ENCODE assay signal across 8 cellular contexts in the genomic region with DNA sequence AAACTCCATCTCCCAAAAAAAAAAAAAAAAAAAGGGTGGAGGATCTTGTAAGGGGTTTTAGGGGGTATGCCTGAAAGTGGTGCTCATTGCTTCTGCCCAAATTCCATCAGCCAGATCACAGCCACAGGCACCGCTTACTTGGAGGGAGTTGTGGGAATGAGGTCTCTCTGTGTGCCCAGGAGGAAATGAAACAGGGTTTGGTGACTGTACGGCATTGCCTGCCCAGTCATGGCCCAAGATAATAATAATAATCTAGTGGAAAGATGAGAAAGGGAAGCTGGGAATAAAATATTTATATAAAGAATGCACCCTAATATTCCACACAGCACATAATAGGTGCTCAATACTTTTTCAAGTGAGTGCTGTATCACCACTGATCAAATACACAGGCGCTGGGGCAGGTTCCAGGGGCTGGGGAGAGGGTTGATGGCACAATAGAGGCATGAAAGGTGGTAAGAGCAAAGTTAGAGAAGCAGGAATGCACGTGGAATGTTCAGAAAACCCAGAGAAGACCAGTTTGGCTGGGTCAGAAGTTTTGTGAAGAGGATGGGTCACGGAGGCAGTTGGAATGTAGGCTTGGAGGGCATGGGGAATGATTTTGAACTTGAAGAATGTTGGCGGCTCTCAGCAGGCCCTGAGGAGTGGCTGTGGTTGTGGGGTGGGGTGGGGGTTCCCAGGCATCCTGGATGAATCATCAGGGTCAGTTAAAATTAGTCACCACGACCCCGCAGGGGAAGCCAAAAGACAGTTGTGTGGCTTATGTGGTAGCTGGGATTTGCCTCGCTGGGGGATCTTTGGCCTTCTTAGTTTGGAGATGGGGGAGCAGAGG. TPM values are rescaled to one million over a fixed set of nuclear protein-coding genes. Genes with fewer than 3 reads are reported as not detected.
DNase-seq lines count a peak whose midpoint lies in the region; ATAC-seq and TF ChIP-seq lines count a peak whose summit lies in the region.

No MANE protein-coding gene starts in this region.

- TF ChIP-seq CTCF in KMS-11 (conservative IDR thresholded peaks at IDR 0.05; ENCODE audit: low read depth, low read length) (no peak), fibroblast of the aortic adventitia (IDR thresholded peaks at IDR 0.05; ENCODE audit: insufficient read depth, low read length) (no peak), gastrocnemius medialis (IDR thresholded peaks at IDR 0.05 in 4 of 5, conservative IDR thresholded peaks at IDR 0.05 in 1 of 5) (no peak)

- no peaks in the 10 kb centered on the region for H3K36me3 ChIP-seq in BLaER1 treated with 17β-estradiol and CSF1 and Interleukin-3, amounts not matched to agents 10 nM and 100 nM
- H3K36me3 ChIP-seq in KMS-11 (ENCODE audit: insufficient read depth) (no peaks in the 10 kb centered on the region), gastrocnemius medialis (no peaks in the 10 kb centered on the region)

- ATAC-seq in gastrocnemius medialis: peak in 1 of 2 donors; percentile 5
- ATAC-seq in GM21381 (IDR thresholded peaks at IDR 0.05; ENCODE audit: unreplicated experiment): no peak

- H3K27ac ChIP-seq in BLaER1 treated with 17β-estradiol and CSF1 and Interleukin-3, amounts not matched to agents 10 nM and 100 nM: peak overlapping the region in 8 of 11 experiments; percentile 11 to 72 (median 59); a peak in 14 of 22 replicates
- H3K27ac ChIP-seq in KMS-11 (peak overlapping the region; percentile 65), gastrocnemius medialis (peak overlapping the region; percentile 27 to 53 (median 45))

- H4K20me1 ChIP-seq in BLaER1 treated with 17β-estradiol and CSF1 and Interleukin-3, amounts not matched to agents 10 nM and 100 nM: peaks cover 0 to 8% (median 0%) of the 10 kb centered on the region in 11 experiments; a peak in 3 of 22 replicates
- no peaks in the 10 kb centered on the region for H4K20me1 ChIP-seq in KMS-11 (ENCODE audit: insufficient read depth)

- peak overlapping the region; percentile 54 to 89 (median 72) for H3K4me2 ChIP-seq in BLaER1 treated with 17β-estradiol and CSF1 and Interleukin-3, amounts not matched to agents 10 nM and 100 nM
- H3K4me2 ChIP-seq in KMS-11: peak overlapping the region; percentile 66

- in situ Hi-C loops in gastrocnemius medialis (cut with MboI; ENCODE audit: low sequenced_read_pairs in 4 of 4): loop anchor here in 3 of 4 donors (5.0 to 25.0 kb wide), 4 partner anchors 105 to 495 kb away; no protein-coding TSS in a partner anchor

- peaks cover 0 to 21% (median 8%) of the 10 kb centered on the region in 11 experiments; a peak in 6 of 22 replicates for H3K27me3 ChIP-seq in BLaER1 treated with 17β-estradiol and CSF1 and Interleukin-3, amounts not matched to agents 10 nM and 100 nM
- H3K27me3 ChIP-seq in KMS-11 (ENCODE audit: insufficient read depth, low read depth) (no peaks in the 10 kb centered on the region), gastrocnemius medialis (no peaks in the 10 kb centered on the region)

- intact Hi-C loops in gastrocnemius medialis (cut with DNase I; ENCODE audit: low total_unique reads): loop anchor here (5.0 kb wide), 4 partner anchors 53 to 438 kb away; no protein-coding TSS in a partner anchor

- TF ChIP-seq POLR2A in gastrocnemius medialis (IDR thresholded peaks at IDR 0.05): no peak

- no peaks in the 10 kb centered on the region for H3K9me3 ChIP-seq in BLaER1 treated with 17β-estradiol and CSF1 and Interleukin-3, amounts not matched to agents 10 nM and 100 nM (replicated peaks in 1 of 11)
- no peaks in the 10 kb centered on the region for H3K9me3 ChIP-seq in gastrocnemius medialis

- peaks cover 32 to 72% (median 48%) of the 10 kb centered on the region in 10 experiments for H3K4me1 ChIP-seq in BLaER1 treated with 17β-estradiol and CSF1 and Interleukin-3, amounts not matched to agents 10 nM and 100 nM
- H3K4me1 ChIP-seq in KMS-11 (ENCODE audit: low read depth, poor library complexity, severe bottlenecking) (peaks cover 22% of the 10 kb centered on the region), gastrocnemius medialis (peaks cover 5 to 13% of the 10 kb centered on the region in 2 donors)

- H3K4me3 ChIP-seq in BLaER1 treated with 17β-estradiol and CSF1 and Interleukin-3, amounts not matched to agents 10 nM and 100 nM: no peak overlapping the region; a peak in 1 of 20 replicates
- no peak overlapping the region for H3K4me3 ChIP-seq in KMS-11 (IDR thresholded peaks at IDR 0.05; ENCODE audit: insufficient read depth, low read depth, low read length)
- no peak overlapping the region for H3K4me3 ChIP-seq in fibroblast of the aortic adventitia (ENCODE audit: low read depth, low read length)
- H3K4me3 ChIP-seq in gastrocnemius medialis: no peak overlapping the region

- DNase-seq in activated CD8-positive, alpha-beta memory T cell treated with anti-CD3 and anti-CD28 coated beads, Interleukin-2, amount 50 U/mL, for 4 hours: peak; percentile 54
- DNase-seq in fibroblast of the aortic adventitia (ENCODE audit: low read depth): peak; percentile 99
- DNase-seq in gastrocnemius medialis: peak in 1 of 2 donors; percentile 62
- DNase-seq in NCI-H1092 treated with DMSO at 0.1 percent for 48 hours (lab: John Stamatoyannopoulos, UW): no peak
- no peak for DNase-seq in ecto neural progenitor cell (ENCODE audit: low spot score)

- H3K9ac ChIP-seq in BLaER1 treated with 17β-estradiol and CSF1 and Interleukin-3, amounts not matched to agents 10 nM and 100 nM: peak overlapping the region in 7 of 11 experiments; percentile 19 to 49 (median 30); a peak in 7 of 22 replicates
- H3K9ac ChIP-seq in KMS-11: no peak overlapping the region

- H2AFZ ChIP-seq in KMS-11 (ENCODE audit: low read depth): peak overlapping the region; percentile 73; the same call in 1 of the 2 replicates

- H3K79me2 ChIP-seq in KMS-11 (ENCODE audit: insufficient read depth, low read depth): no peaks in the 10 kb centered on the region

RNA-seq across cellular contexts. Expression of a gene that starts 12.5 kb away (rescaled TPM):
- total RNA-seq in fibroblast of the aortic adventitia (ENCODE audit: low replicate concordance) (not detected in 2 replicates), gastrocnemius medialis (over 10,000 TPM in 2 of 4 donors, 1,000 to 10,000 TPM in 2; 7,153 to 19,373 (median 11,028) TPM)

RNA-seq across cellular contexts. Expression of a gene that starts 18.6 kb away (rescaled TPM):
- total RNA-seq in fibroblast of the aortic adventitia (ENCODE audit: low replicate concordance) (29.4 and 33.1 TPM in 2 replicates), gastrocnemius medialis (1 to 10 TPM; 1.5 to 4.5 (median 2.9) TPM)

Comparison
In these comparisons a context has a peak if more than half of its experiments do, and no peak if none do; other contexts are left out.
1. DNase-seq: peak in activated CD8-positive, alpha-beta memory T cell treated with anti-CD3 and anti-CD28 coated beads, Interleukin-2, amount 50 U/mL, for 4 hours (single experiment) and fibroblast of the aortic adventitia (single experiment); none in NCI-H1092 treated with DMSO at 0.1 percent for 48 hours (single experiment) and ecto neural progenitor cell (single experiment).
2. RNA of a gene that starts 12.5 kb away (total RNA-seq): 7,153 to 19,373 TPM in gastrocnemius medialis; not detected in fibroblast of the aortic adventitia; every median in the first group is over 1,000 times any median in the second.
3. Peak in every context shown above with its lines, with median percentiles within 50 percentile points of each other: H3K27ac ChIP-seq.